Comparison of ENCODE assay signal across 2 cellular contexts in the genomic region with DNA sequence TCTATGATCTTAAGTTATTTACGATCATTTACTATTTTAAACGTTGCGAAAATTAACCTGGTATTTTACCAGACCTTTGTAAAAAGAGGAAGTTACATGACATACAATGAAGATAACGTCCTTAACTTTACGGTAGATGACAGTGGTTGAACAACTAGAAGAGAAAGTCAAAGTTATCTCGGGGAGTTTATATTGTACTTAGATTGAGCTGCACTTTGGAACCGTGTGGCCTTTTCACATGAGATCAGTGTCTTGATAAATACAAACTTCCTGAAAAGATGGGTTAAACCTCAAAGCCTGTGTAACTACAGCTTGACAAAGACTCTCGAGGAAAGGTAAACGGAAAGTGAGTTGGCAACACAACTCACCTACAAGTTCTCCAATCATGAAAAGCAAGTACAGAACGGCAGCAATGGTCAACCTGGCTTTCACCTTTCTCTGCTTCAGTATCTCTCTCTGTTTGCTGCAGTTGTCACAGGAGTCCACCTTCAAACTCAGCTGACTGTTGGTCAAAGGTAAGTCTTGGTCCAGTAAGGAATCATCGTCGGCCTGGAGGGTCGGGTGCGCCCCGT.
TF ChIP-seq lines count a peak whose summit lies in the region.

No MANE protein-coding gene starts in this region.

TF ChIP-seq in HEK293, 187 proteins besides CTCF, POLR2A, EP300 and RAD21:
- TF ChIP-seq ZNF112 (tag by site-specific recombination; IDR thresholded peaks at IDR 0.05) (no peak), ZNF555 (tag by site-specific recombination; conservative IDR thresholded peaks at IDR 0.05) (no peak), ZFP37 (tag by site-specific recombination; IDR thresholded peaks at IDR 0.05) (no peak), ZNF221 (tag by site-specific recombination; IDR thresholded peaks at IDR 0.05; ENCODE audit: borderline replicate concordance) (no peak), ZNF747 (tag by site-specific recombination; IDR thresholded peaks at IDR 0.05) (no peak), ZNF664 (tag by site-specific recombination; IDR thresholded peaks at IDR 0.05) (no peak), PRDM1 (tag by site-specific recombination; IDR thresholded peaks at IDR 0.05) (peak; percentile 82)
- TF ChIP-seq, protein P1, sequence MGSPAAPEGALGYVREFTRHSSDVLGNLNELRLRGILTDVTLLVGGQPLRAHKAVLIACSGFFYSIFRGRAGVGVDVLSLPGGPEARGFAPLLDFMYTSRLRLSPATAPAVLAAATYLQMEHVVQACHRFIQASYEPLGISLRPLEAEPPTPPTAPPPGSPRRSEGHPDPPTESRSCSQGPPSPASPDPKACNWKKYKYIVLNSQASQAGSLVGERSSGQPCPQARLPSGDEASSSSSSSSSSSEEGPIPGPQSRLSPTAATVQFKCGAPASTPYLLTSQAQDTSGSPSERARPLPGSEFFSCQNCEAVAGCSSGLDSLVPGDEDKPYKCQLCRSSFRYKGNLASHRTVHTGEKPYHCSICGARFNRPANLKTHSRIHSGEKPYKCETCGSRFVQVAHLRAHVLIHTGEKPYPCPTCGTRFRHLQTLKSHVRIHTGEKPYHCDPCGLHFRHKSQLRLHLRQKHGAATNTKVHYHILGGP (tag by site-specific recombination; IDR thresholded peaks at IDR 0.05), result peak; percentile 79

TF ChIP-seq in H1, 55 proteins besides CTCF, POLR2A, EP300 and RAD21:
- TF ChIP-seq JUND (IDR thresholded peaks at IDR 0.05; ENCODE audit: low read length) (no peak), RNF2 (IDR thresholded peaks at IDR 0.05; ENCODE audit: borderline replicate concordance, low read depth, low read length, missing control alignments, poor library complexity, severe bottlenecking) (peak; percentile 62)
